Comparison of ENCODE assay signal across 19 cellular contexts in the genomic region with DNA sequence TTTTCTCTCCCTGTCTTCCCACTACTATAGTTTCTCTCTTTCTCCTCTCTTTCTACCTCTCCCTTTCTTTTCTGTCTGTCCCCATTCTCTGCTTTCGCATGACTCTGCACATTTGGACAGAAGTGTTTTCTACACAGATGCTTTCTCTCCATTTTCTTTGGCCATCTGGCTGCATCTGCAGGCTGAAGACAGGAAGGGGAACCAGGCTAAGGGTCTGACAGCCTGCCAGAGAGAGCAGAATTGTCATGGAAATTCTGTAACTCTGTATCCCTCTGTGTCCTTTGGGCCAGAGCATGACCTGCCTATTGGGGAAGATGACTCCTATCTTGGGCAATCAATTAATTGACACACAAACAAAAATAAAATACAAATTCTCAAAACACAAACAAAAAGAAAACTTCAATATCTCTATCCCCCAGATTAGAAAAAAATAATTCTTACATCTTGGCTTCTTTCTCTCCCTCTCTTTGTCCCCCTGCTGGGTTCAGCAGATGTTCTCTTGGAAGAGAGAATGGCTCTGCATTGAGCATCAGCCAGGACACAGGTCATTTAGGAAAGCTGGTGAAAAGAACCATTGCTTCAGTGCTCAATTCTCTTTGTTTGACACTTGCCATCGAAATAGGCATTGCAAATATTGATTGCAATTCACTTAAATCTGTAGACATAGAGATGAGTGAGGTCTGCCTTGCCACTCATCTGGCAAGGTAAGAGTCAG.
DNase-seq lines count a peak whose midpoint lies in the region; ATAC-seq and TF ChIP-seq lines count a peak whose summit lies in the region.
"Had no signal": no experiment of that assay in that cellular context is flagged by ENCODE, and none has a peak within 500 bp of the region (broad histone marks: within the 10 kb centered on the region; RNA-seq: fewer than 3 reads in every experiment).

No MANE protein-coding gene starts in this region.

- no peaks in the 10 kb centered on the region for H3F3A ChIP-seq in PC-9 (ENCODE audit: insufficient read depth, low read depth)

- no peaks in the 10 kb centered on the region for H3K79me2 ChIP-seq in PC-9 (ENCODE audit: low read depth)

- TF ChIP-seq CTCF in right atrium auricular region (IDR thresholded peaks at IDR 0.05) (no peak), PC-9 (conservative IDR thresholded peaks at IDR 0.05) (no peak), left ventricle myocardium inferior (IDR thresholded peaks at IDR 0.05; ENCODE audit: borderline replicate concordance) (no peak), Caco-2 (IDR thresholded peaks at IDR 0.05; ENCODE audit: insufficient read depth in 1 of 2, low read depth in 1 of 2, low read length in 1 of 2, severe bottlenecking in 1 of 2, unreplicated experiment in 1 of 2) (no peak), GM13976 (IDR thresholded peaks at IDR 0.05; ENCODE audit: borderline replicate concordance, control extremely low read depth, extremely low read depth, insufficient read depth, missing control alignments) (no peak)

- peak; percentile 80 for ATAC-seq in Right ventricle myocardium inferior
- ATAC-seq: esophagus mucosa, mucosa of descending colon, right lobe of liver had no signal

- peaks cover 7% of the 10 kb centered on the region for H3K27me3 Mint-ChIP-seq in Caco-2 (ENCODE audit: insufficient read depth, unreplicated experiment)
- H3K27me3 Mint-ChIP-seq: CD8-positive, alpha-beta memory T cell had no signal

- H3K4me1 ChIP-seq in right atrium auricular region, result no peaks in the 10 kb centered on the region
- no peaks in the 10 kb centered on the region for H3K4me1 ChIP-seq in PC-9 (replicated peaks; ENCODE audit: insufficient read depth)
- no peaks in the 10 kb centered on the region for H3K4me1 ChIP-seq in left ventricle myocardium inferior
- no peaks in the 10 kb centered on the region for H3K4me1 ChIP-seq in Caco-2
- H3K4me1 ChIP-seq: right lobe of liver, vagina had no signal

- CTCF ChIA-PET in PC-9 (lab: Charles Lee) (no interaction called here), Caco-2 (lab: Charles Lee) (no interaction called here)

- H3K4me1 Mint-ChIP-seq in Caco-2 (ENCODE audit: low read depth, unreplicated experiment), result no peaks in the 10 kb centered on the region
- H3K4me1 Mint-ChIP-seq: CD8-positive, alpha-beta memory T cell had no signal

- DNase-seq in Right ventricle myocardium inferior (ENCODE audit: missing footprints) (no peak), right atrium auricular region (ENCODE audit: low spot score) (no peak), PC-9 (no peak), left ventricle myocardium inferior (peak; percentile 20), substantia nigra (lab: John Stamatoyannopoulos, UW) (peak in 10 of 49 donors; percentile 4 to 71 (median 20)), C1 segment of cervical spinal cord (lab: John Stamatoyannopoulos, UW) (no peak), Caco-2 (no peak), GM13976 (ENCODE audit: low spot score) (no peak)
- DNase-seq: activated CD4-positive, CD25-positive, alpha-beta regulatory T cell; activated CD8-positive, alpha-beta memory T cell treated with anti-CD3 and anti-CD28 coated beads for 24 hours; CD8-positive, alpha-beta memory T cell; EL; kidney; NCI-H446; right lobe of liver had no signal

- no peaks in the 10 kb centered on the region for H3K27me3 ChIP-seq in right atrium auricular region
- H3K27me3 ChIP-seq in PC-9 (ENCODE audit: insufficient read depth, low read depth), result no peaks in the 10 kb centered on the region
- no peaks in the 10 kb centered on the region for H3K27me3 ChIP-seq in left ventricle myocardium inferior (ENCODE audit: low read depth)
- no peaks in the 10 kb centered on the region for H3K27me3 ChIP-seq in Caco-2 (replicated peaks; ENCODE audit: control insufficient read depth, insufficient read depth, low read length)
- H3K27me3 ChIP-seq: right lobe of liver, vagina had no signal

- H3K4me3 ChIP-seq in right atrium auricular region, result no peak overlapping the region
- no peak overlapping the region for H3K4me3 ChIP-seq in PC-9
- H3K4me3 ChIP-seq in left ventricle myocardium inferior, result no peak overlapping the region
- H3K4me3 ChIP-seq in Caco-2 (ENCODE audit: low read depth, low read length), result no peak overlapping the region
- H3K4me3 ChIP-seq: mucosa of descending colon, right lobe of liver, vagina had no signal

- H3K9me3 ChIP-seq in right atrium auricular region (no peaks in the 10 kb centered on the region), PC-9 (ENCODE audit: insufficient read depth, low read depth) (no peaks in the 10 kb centered on the region), left ventricle myocardium inferior (replicated peaks) (peaks cover 14% of the 10 kb centered on the region), Caco-2 (no peaks in the 10 kb centered on the region)
- H3K9me3 ChIP-seq: mucosa of descending colon, right lobe of liver, vagina had no signal

- H3K9me3 Mint-ChIP-seq in Caco-2 (ENCODE audit: unreplicated experiment), result no peaks in the 10 kb centered on the region

- no peak overlapping the region for H3K4me2 ChIP-seq in PC-9

- no peaks in the 10 kb centered on the region for H3K9me2 ChIP-seq in PC-9 (ENCODE audit: insufficient read depth)

- intact Hi-C loops in Right ventricle myocardium inferior (cut with DNase I) (no loop called here), PC-9 (cut with micrococcal nuclease; ENCODE audit: unreplicated experiment) (no loop called here), left ventricle myocardium inferior (cut with micrococcal nuclease) (no loop called here), Caco-2 (cut with micrococcal nuclease; ENCODE audit: unreplicated experiment) (no loop called here)

- no peak overlapping the region for H3K27ac Mint-ChIP-seq in Caco-2 (ENCODE audit: unreplicated experiment)
- H3K27ac Mint-ChIP-seq: activated T-helper 1 cell treated with anti-CD3 and anti-CD28 coated beads, Interleukin-12 subunit alpha, Interleukin-12 subunit beta, Interleukin-2, Interleukin-4 antibody, amounts not matched to agents 30 ng/mL and 10 ng/mL and 1 ng/mL, durations not matched to agents 14 hours and 24 hours and 36 hours; CD8-positive, alpha-beta memory T cell had no signal

- no peaks in the 10 kb centered on the region for H4K20me1 ChIP-seq in PC-9 (ENCODE audit: insufficient read depth)

- H3K4me3 Mint-ChIP-seq in Caco-2 (ENCODE audit: unreplicated experiment), result no peak overlapping the region
- H3K4me3 Mint-ChIP-seq: activated T-helper 1 cell treated with anti-CD3 and anti-CD28 coated beads, Interleukin-12 subunit alpha, Interleukin-12 subunit beta, Interleukin-2, Interleukin-4 antibody, amounts not matched to agents 30 ng/mL and 10 ng/mL and 1 ng/mL, durations not matched to agents 14 hours and 24 hours and 36 hours; CD8-positive, alpha-beta memory T cell had no signal

- H3K27ac ChIP-seq in right atrium auricular region, result no peak overlapping the region
- no peak overlapping the region for H3K27ac ChIP-seq in PC-9
- H3K27ac ChIP-seq in left ventricle myocardium inferior (replicated peaks), result no peak overlapping the region
- peak overlapping the region; percentile 52 for H3K27ac ChIP-seq in substantia nigra (ENCODE audit: low read depth, low read length, poor library complexity, severe bottlenecking)
- H3K27ac ChIP-seq: right lobe of liver, vagina had no signal

- BruUV-seq in PC-9 (replicated peaks; lab: Mats Ljungman, UMichigan), result no TSS peak
- BruUV-seq in Caco-2 (replicated peaks; lab: Mats Ljungman, UMichigan), result no TSS peak

- in situ Hi-C loops in GM13976 (cut with MboI; ENCODE audit: low sequenced_read_pairs, unreplicated experiment), result no loop called here

- no peaks in the 10 kb centered on the region for H3K36me3 Mint-ChIP-seq in Caco-2 (ENCODE audit: insufficient read depth, unreplicated experiment)
- H3K36me3 Mint-ChIP-seq: CD8-positive, alpha-beta memory T cell had no signal

- no peaks in the 10 kb centered on the region for H3K36me3 ChIP-seq in right atrium auricular region
- no peaks in the 10 kb centered on the region for H3K36me3 ChIP-seq in PC-9 (ENCODE audit: low read depth)
- no peaks in the 10 kb centered on the region for H3K36me3 ChIP-seq in left ventricle myocardium inferior
- H3K36me3 ChIP-seq in Caco-2 (ENCODE audit: control insufficient read depth, insufficient read depth, low read length), result no peaks in the 10 kb centered on the region
- H3K36me3 ChIP-seq: right lobe of liver, vagina had no signal

- POLR2A ChIA-PET in PC-9 (lab: Charles Lee; ENCODE audit: unreplicated experiment) (no interaction called here), Caco-2 (lab: Charles Lee) (no interaction called here)

- H2AFZ ChIP-seq in PC-9, result peak overlapping the region; percentile 39; the same call in 1 of the 2 replicates
